ENCODE assay signal across 10 cellular contexts in genomic region chr1:54980528-54981241, GRCh38. TPM values are rescaled to one million over a fixed set of nuclear protein-coding genes. Genes with fewer than 3 reads are reported as not detected.
A peak's percentile ranks its signal among the peaks of the same experiment; 100 is the strongest.
DNase-seq lines count a peak whose midpoint lies in the region; FAIRE-seq and TF ChIP-seq lines count a peak whose summit lies in the region.
"Had no signal": no experiment of that assay in that cellular context is flagged by ENCODE, and none has a peak within 500 bp of the region (broad histone marks: within the 10 kb centered on the region; RNA-seq: fewer than 3 reads in every experiment).

TMEM61 (plus strand) TSS chr1:54980628; CDS start chr1:54981066, 438 bp downstream.

- no peaks in the 10 kb centered on the region for H3K36me3 ChIP-seq in H1 (ENCODE audit: control insufficient read depth in 2 of 4, insufficient read depth in 4 of 4, low read length in 3 of 4)

- H4K20me1 ChIP-seq in H1 (replicated peaks in 1 of 2; ENCODE audit: control insufficient read depth in 1 of 2, insufficient read depth in 2 of 2, low read length in 2 of 2) = no peaks in the 10 kb centered on the region

- peak within 1 kb of the TSS; percentile 39 to 66 (median 50) for H3K4me3 ChIP-seq in H1 (ENCODE audit: extremely low read depth in 1 of 4, insufficient read depth in 2 of 4, low read depth in 3 of 4, low read length in 4 of 4)

- FAIRE-seq in H1 (lab: Jason Lieb, UNC) (no peak), urothelium cell line (lab: Jason Lieb, UNC) (no peak)

- H3K23ac ChIP-seq in H1 (ENCODE audit: insufficient read length) = no peak within 1 kb of the TSS

- CTCF ChIA-PET in H1 (lab: Charles Lee; ENCODE audit: partially characterized antibody) = interaction anchor here (1.5 to 18.4 kb wide), 4 partner anchors 9 to 35 kb away, joined by 3 to 436 read pairs (median 33); no protein-coding TSS in a partner anchor

- TF ChIP-seq POLR2A in H1 (IDR thresholded peaks at IDR 0.05; ENCODE audit: control extremely low read depth in 1 of 2, low read depth in 2 of 2, low read length in 2 of 2) (no peak), erythroblast (IDR thresholded peaks at IDR 0.05; ENCODE audit: low read length) (no peak)

- no peak within 1 kb of the TSS for H4K91ac ChIP-seq in H1 (replicated peaks; ENCODE audit: insufficient read length, low read length)

- no peak for TF ChIP-seq RAD21 in H1 (IDR thresholded peaks at IDR 0.05 in 1 of 2, conservative IDR thresholded peaks at IDR 0.05 in 1 of 2; ENCODE audit: low read depth in 2 of 2, low read length in 2 of 2)

- H3K4me2 ChIP-seq in H1 (ENCODE audit: insufficient read depth in 1 of 2, low read depth in 2 of 2, low read length in 2 of 2) = peak within 1 kb of the TSS; percentile 58 to 78

- no peaks in the 10 kb centered on the region for H3K9me3 ChIP-seq in H1 (ENCODE audit: insufficient read depth in 2 of 2, low read depth in 1 of 2, low read length in 1 of 2)

- no peak within 1 kb of the TSS; a peak in 1 of 7 replicates for H3K9ac ChIP-seq in H1 (replicated peaks in 1 of 4; ENCODE audit: extremely low read depth in 1 of 4, low read depth in 3 of 4, low read length in 3 of 4)

- no peaks in the 10 kb centered on the region for H3K79me1 ChIP-seq in H1 (ENCODE audit: low read depth, low read length)

- H2BK5ac ChIP-seq in H1 (ENCODE audit: low read depth, low read length) = peak within 1 kb of the TSS; percentile 60; the same call in 1 of the 2 replicates

- H3K27ac ChIP-seq in H1 (ENCODE audit: low read depth, low read length) = no peak within 1 kb of the TSS

- H3K14ac ChIP-seq in H1 (ENCODE audit: insufficient read length) = no peak within 1 kb of the TSS

- no peaks in the 10 kb centered on the region for H3K79me2 ChIP-seq in H1 (ENCODE audit: control insufficient read depth in 1 of 2, insufficient read depth in 2 of 2, low read length in 2 of 2)

- H3K4ac ChIP-seq in H1 (replicated peaks; ENCODE audit: insufficient read length, low read depth, low read length) = no peak within 1 kb of the TSS

- TF ChIP-seq CTCF in H1 (IDR thresholded peaks at IDR 0.05; ENCODE audit: control extremely low read depth in 1 of 3, insufficient read depth in 1 of 3, low read depth in 1 of 3, low read length in 3 of 3) = no peak

- 0 out of 2 replicates have a peak within 1 kb of the TSS, but pooled peaks have one; percentile 27 for H3K18ac ChIP-seq in H1 (ENCODE audit: extremely low read depth, low read length)

- H2BK120ac ChIP-seq in H1 (replicated peaks; ENCODE audit: low read depth, low read length) = no peak within 1 kb of the TSS

- peak; percentile 75 for DNase-seq in NCI-H748 (lab: John Stamatoyannopoulos, UW; ENCODE audit: unreplicated experiment)
- DNase-seq in NCI-H748 treated with DMSO at 0.1 percent for 48 hours (lab: John Stamatoyannopoulos, UW) = no peak
- DNase-seq in H1 (ENCODE audit: low read depth in 1 of 2, low spot score in 2 of 2) = peak in 1 of 2 experiments; percentile 66
- peak; percentile 87 for DNase-seq in mesenteric fat pad (ENCODE audit: low spot score)
- peak; percentile 39 for DNase-seq in urothelium cell line (ENCODE audit: low spot score)
- DNase-seq in erythroblast (lab: John Stamatoyannopoulos, UW) = no peak
- no peak for DNase-seq in activated CD4-positive, alpha-beta T cell treated with anti-CD3 and anti-CD28 coated beads, Interleukin-2, amount 50 U/mL, for 4 hours
- DNase-seq in DMS79 treated with DMSO at 0.1 percent for 48 hours (lab: John Stamatoyannopoulos, UW) = no peak
- DNase-seq: KG1 had no signal

- H3K23me2 ChIP-seq in H1 (ENCODE audit: low read depth, low read length) = peaks cover 8% of the 10 kb centered on the region

- peaks cover 0 to 29% (median 18%) of the 10 kb centered on the region in 4 experiments; a peak in 6 of 7 replicates for H3K27me3 ChIP-seq in H1 (replicated peaks in 1 of 4; ENCODE audit: control insufficient read depth in 3 of 4, extremely low read depth in 1 of 4, insufficient read depth in 3 of 4, low read length in 3 of 4)

- no peak within 1 kb of the TSS for H4K5ac ChIP-seq in H1 (ENCODE audit: insufficient read length, low read depth, low read length)

- H3K56ac ChIP-seq in H1 (replicated peaks; ENCODE audit: insufficient read length, low read depth, low read length) = no peak within 1 kb of the TSS

- peak within 1 kb of the TSS; percentile 90; the same call in 1 of the 2 replicates for H4K8ac ChIP-seq in H1 (ENCODE audit: extremely low read depth, insufficient read depth, low read length)

- peak within 1 kb of the TSS; percentile 95 for H2BK12ac ChIP-seq in H1 (ENCODE audit: low read depth, low read length)

- H2BK20ac ChIP-seq in H1 (ENCODE audit: low read length) = peak within 1 kb of the TSS; percentile 93

- 16% methylated on average over 41 of the region's 69 CpGs; no CpG with 5 or more reads in 1 of the 2 experiments for WGBS in H1 (ENCODE audit: extremely low coverage in 1 of 2, insufficient coverage in 1 of 2, insufficient read length in 1 of 2, insufficient replicate concordance in 2 of 2, low coverage in 1 of 2, low lambda C conversion rate in 2 of 2, missing lambda C conversion rate in 1 of 2), 2 experiments

- H2AFZ ChIP-seq in H1 (ENCODE audit: low read length) = peak within 1 kb of the TSS; percentile 40; the same call in 1 of the 2 replicates

- H3K4me1 ChIP-seq in H1 (replicated peaks in 1 of 4; ENCODE audit: control insufficient read depth in 3 of 4, insufficient read depth in 4 of 4, low read length in 3 of 4) = peaks cover 4 to 8% (median 7%) of the 10 kb centered on the region in 4 experiments; a peak in 6 of 7 replicates

- TF ChIP-seq EP300 in H1 (IDR thresholded peaks at IDR 0.05; ENCODE audit: borderline replicate concordance in 1 of 2, low read depth in 2 of 2, low read length in 2 of 2) = no peak

- H2AK5ac ChIP-seq in H1 (ENCODE audit: low read depth, low read length) = no peak within 1 kb of the TSS; the same call in 1 of the 2 replicates

- POLR2A ChIA-PET in H1 (lab: Charles Lee; ENCODE audit: partially characterized antibody) = no interaction called here

- H2BK15ac ChIP-seq in H1 (ENCODE audit: low read length) = peak within 1 kb of the TSS; percentile 97; the same call in 1 of the 2 replicates

TF ChIP-seq in H1, 55 proteins besides CTCF, POLR2A, EP300 and RAD21 (continues in another document):
- TF ChIP-seq SRF (IDR thresholded peaks at IDR 0.05; ENCODE audit: low read depth, low read length) = no peak
- no peak for TF ChIP-seq SIX5 (IDR thresholded peaks at IDR 0.05; ENCODE audit: low read depth, low read length)
- no peak; the same call in 1 of the 2 replicates for TF ChIP-seq GABPA (IDR thresholded peaks at IDR 0.05; ENCODE audit: borderline replicate concordance, insufficient read depth, low read length)
- TF ChIP-seq TCF12 (IDR thresholded peaks at IDR 0.05; ENCODE audit: low read depth, low read length) = no peak

RNA-seq across cellular contexts. Expression of gene TMEM61, which starts in this region (rescaled TPM):
- total RNA-seq in H1 (2021; fragmentation: NEBNext Ultra II Directional; extraction: Animal tissue kit (Norgen Biotek cat#: 25700)) = 0.50 and 0.54 TPM in 2 replicates
- 1.4 and 2.0 TPM in 2 replicates for polyA plus RNA-seq in H1 (2011; rRNA removed)
- polyA plus RNA-seq in H1 (2011; cell fraction: cytosol; rRNA removed) = 0.88 TPM
- polyA plus RNA-seq in H1 (2011; cell fraction: nucleus; rRNA removed) = 1.2 TPM
- polyA plus RNA-seq in H1 (2012, experiment 1 of 2) = 0.25 to 0.92 TPM (median 0.80 TPM) in 3 of 4 replicates, not detected in the other
- polyA plus RNA-seq in H1 (2012, experiment 2 of 2) = 1.0 TPM
- 1.4 TPM for polyA plus RNA-seq in H1 (2013, experiment 1 of 2)
- polyA plus RNA-seq in H1 (2013, experiment 2 of 2) = 0.94 TPM
- polyA minus RNA-seq in H1 (2011; rRNA and poly(A)+ RNA removed) = 0.35 TPM in 1 of 2 replicates, not detected in the other
- polyA minus RNA-seq in H1 (2011; cell fraction: cytosol; rRNA and poly(A)+ RNA removed) = not detected
- not detected for polyA minus RNA-seq in H1 (2011; cell fraction: nucleus; rRNA and poly(A)+ RNA removed)
- not detected for total RNA-seq in mesenteric fat pad
- total RNA-seq: T-helper 2 cell treated with Interferon-gamma antibody and Interleukin-4, amounts not matched to agents 100 ng/mL and 5 ng/mL, for 36 hours had no signal

Comparison
In these comparisons a context has a peak if more than half of its experiments do, and no peak if none do; other contexts are left out.
1. DNase-seq: peak in NCI-H748 (single experiment) and urothelium cell line (single experiment); none in NCI-H748 treated with DMSO at 0.1 percent for 48 hours (single experiment), erythroblast (0 of 2), activated CD4-positive, alpha-beta T cell treated with anti-CD3 and anti-CD28 coated beads, Interleukin-2, amount 50 U/mL, for 4 hours (0 of 2) and DMS79 treated with DMSO at 0.1 percent for 48 hours (single experiment).
2. Peak in DNase-seq in mesenteric fat pad; RNA of the gene not detected or under 1 TPM.